ENCODE assay signal across 14 cellular contexts in genomic region chr11:76674517-76675400, GRCh38. TPM values are rescaled to one million over a fixed set of nuclear protein-coding genes. Genes with fewer than 3 reads are reported as not detected.
DNase-seq lines count a peak whose midpoint lies in the region; ATAC-seq and TF ChIP-seq lines count a peak whose summit lies in the region.
"Had no signal": no experiment of that assay in that cellular context is flagged by ENCODE, and none has a peak within 500 bp of the region (broad histone marks: within the 10 kb centered on the region; RNA-seq: fewer than 3 reads in every experiment).

No MANE protein-coding gene starts in this region.

- no peak for TF ChIP-seq CTCF in GM12865 (IDR thresholded peaks at IDR 0.05; ENCODE audit: insufficient read depth, low read depth, low read length, missing control alignments)
- TF ChIP-seq CTCF in Loucy (conservative IDR thresholded peaks at IDR 0.05; ENCODE audit: low read length) = peak; percentile 36
- peak; percentile 11 for TF ChIP-seq CTCF in foreskin keratinocyte (conservative IDR thresholded peaks at IDR 0.05)
- TF ChIP-seq CTCF in vagina (IDR thresholded peaks at IDR 0.05) = no peak

- intact Hi-C loops in vagina (cut with DNase I) = loop anchor here (10.0 kb wide), 1 partner anchor 70 kb away; no protein-coding TSS in a partner anchor

- H3K9me3 ChIP-seq in Loucy (ENCODE audit: insufficient read depth, low read depth, low read length) = no peaks in the 10 kb centered on the region
- H3K9me3 ChIP-seq in vagina = no peaks in the 10 kb centered on the region
- H3K9me3 ChIP-seq: thyroid gland had no signal

- no peak overlapping the region for H2AFZ ChIP-seq in Loucy (ENCODE audit: low read length)

- H3K79me2 ChIP-seq in Loucy (ENCODE audit: insufficient read depth, low read length) = no peaks in the 10 kb centered on the region

- no peaks in the 10 kb centered on the region for H3K9me2 ChIP-seq in Loucy (replicated peaks; ENCODE audit: low read depth, low read length)

- H3K27ac ChIP-seq in foreskin keratinocyte (no peak overlapping the region), vagina (no peak overlapping the region)
- H3K27ac ChIP-seq: KMS-11, thyroid gland had no signal

- H3K36me3 ChIP-seq in Loucy (ENCODE audit: insufficient read depth, low read length) (no peaks in the 10 kb centered on the region), vagina (no peaks in the 10 kb centered on the region)
- H3K36me3 ChIP-seq: thyroid gland had no signal

- ATAC-seq in GM21528 (IDR thresholded peaks at IDR 0.05; ENCODE audit: low FRiP score, unreplicated experiment) (peak; percentile 27), foreskin keratinocyte (no peak), GM18519 (IDR thresholded peaks at IDR 0.05; ENCODE audit: low FRiP score, unreplicated experiment) (no peak)
- ATAC-seq: PC-3 had no signal

- peaks cover 27% of the 10 kb centered on the region for H3K4me1 ChIP-seq in Loucy (ENCODE audit: insufficient read depth, low read length, poor library complexity, severe bottlenecking)
- H3K4me1 ChIP-seq in foreskin keratinocyte = no peaks in the 10 kb centered on the region
- H3K4me1 ChIP-seq in vagina = peaks cover 24% of the 10 kb centered on the region

- no peaks in the 10 kb centered on the region for H4K20me1 ChIP-seq in Loucy (ENCODE audit: insufficient read depth, low read length, poor library complexity, severe bottlenecking)

- H3K27me3 ChIP-seq in Loucy (ENCODE audit: insufficient read depth, low read length, poor library complexity, severe bottlenecking) = no peaks in the 10 kb centered on the region
- H3K27me3 ChIP-seq in foreskin keratinocyte = peaks cover 19% of the 10 kb centered on the region
- no peaks in the 10 kb centered on the region for H3K27me3 ChIP-seq in vagina

- H3K4me3 ChIP-seq in GM12865 (ENCODE audit: low read depth, low read length) = no peak overlapping the region
- no peak overlapping the region for H3K4me3 ChIP-seq in Loucy (ENCODE audit: low read length, poor library complexity, severe bottlenecking)
- H3K4me3 ChIP-seq in vagina = no peak overlapping the region
- H3K4me3 ChIP-seq: thyroid gland had no signal

- no peak for TF ChIP-seq POLR2A in vagina (IDR thresholded peaks at IDR 0.05)

- DNase-seq in GM12865 (ENCODE audit: low read depth) (peak; percentile 86), foreskin keratinocyte (no peak), vagina (ENCODE audit: extremely low spot score in 2 of 2) (no peak), NOMO-1 treated with dmso at 0.1 percent for 144 hours (lab: John Stamatoyannopoulos, UW; ENCODE audit: unreplicated experiment) (no peak), DMS153 treated with DMSO at 0.1 percent for 48 hours (lab: John Stamatoyannopoulos, UW; ENCODE audit: unreplicated experiment) (no peak)
- DNase-seq: activated CD4-positive, alpha-beta T cell treated with anti-CD3 and anti-CD28 coated beads, Interleukin-2, amount 10 ng/mL, durations not matched to agents 24 days and 14 days; aorta; PC-3; stimulated activated CD4-positive, alpha-beta T cell treated with anti-CD3 and anti-CD28 coated beads, Interleukin-15, amount 100 ng/mL, for 24 hours; thyroid gland had no signal

- H3F3A ChIP-seq in Loucy (ENCODE audit: low read depth) = no peaks in the 10 kb centered on the region

- peak overlapping the region; percentile 6 for H3K4me2 ChIP-seq in Loucy (ENCODE audit: low read depth, low read length, poor library complexity, severe bottlenecking)
- H3K4me2 ChIP-seq: KMS-11 had no signal

- H3K9ac ChIP-seq in Loucy (ENCODE audit: low read depth, low read length, poor library complexity, severe bottlenecking) = no peak overlapping the region
- H3K9ac ChIP-seq: KMS-11 had no signal

RNA-seq across cellular contexts. Expression of gene LRRC32, which starts 4.2 kb away (rescaled TPM):
- total RNA-seq in foreskin keratinocyte (0.03 TPM in 1 of 2 replicates, not detected in the other), vagina (66.3 TPM)
- polyA plus RNA-seq in foreskin keratinocyte = 0.10 TPM in 1 of 2 replicates, not detected in the other
- total RNA-seq: PC-3 had no signal

Comparison
In these comparisons a context has a peak if more than half of its experiments do, and no peak if none do; other contexts are left out.
1. CTCF ChIP-seq: peak in Loucy (single experiment) and foreskin keratinocyte (single experiment); none in GM12865 (single experiment) and vagina (0 of 3).
2. RNA of gene LRRC32, which starts 4.2 kb away (total RNA-seq): 66.3 TPM in vagina (single experiment); 0.03 TPM in foreskin keratinocyte; every median in the first group is over 10 times any median in the second.